ENCODE assay signal across 9 cellular contexts in genomic region chr5:140251527-140251973, GRCh38. TPM values are rescaled to one million over a fixed set of nuclear protein-coding genes. Genes with fewer than 3 reads are reported as not detected.
A peak's percentile ranks its signal among the peaks of the same experiment; 100 is the strongest.
DNase-seq lines count a peak whose midpoint lies in the region; ATAC-seq and TF ChIP-seq lines count a peak whose summit lies in the region.
"Had no signal": no experiment of that assay in that cellular context is flagged by ENCODE, and none has a peak within 500 bp of the region (broad histone marks: within the 10 kb centered on the region; RNA-seq: fewer than 3 reads in every experiment).

No MANE protein-coding gene starts in this region.

- TF ChIP-seq CTCF in PC-3 (conservative IDR thresholded peaks at IDR 0.05; ENCODE audit: low read depth, low read length) (no peak), prostate gland (IDR thresholded peaks at IDR 0.05) (no peak)

- no peaks in the 10 kb centered on the region for H3K9me3 Mint-ChIP-seq in activated T-helper 2 cell treated with anti-CD3 and anti-CD28 coated beads, Interferon-gamma antibody, Interleukin-2, Interleukin-4, amounts not matched to agents 10 μg/mL and 5 μg/mL and 100 μg/mL, durations not matched to agents 14 hours and 24 hours and 36 hours
- no peaks in the 10 kb centered on the region for H3K9me3 Mint-ChIP-seq in stimulated activated memory B cell treated with anti-CD40 and anti-IgM and Interleukin-4, amounts not matched to agents 10 μg/mL and 1 μg/mL and 100 μg/mL, for 72 hours

- POLR2A ChIA-PET in PC-3 (lab: Charles Lee; ENCODE audit: unreplicated experiment) = interaction anchor here (0.6 to 1.0 kb wide), 2 partner anchors 10 to 95 kb away, joined by 3 to 5 read pairs; partner anchors contain the start of gene HBEGF

- intact Hi-C loops in PC-3 (cut with micrococcal nuclease) (no loop called here), prostate gland (cut with DNase I) (no loop called here)
- intact Hi-C loops in activated T-helper 2 cell treated with anti-CD3 and anti-CD28 coated beads, Interferon-gamma antibody, Interleukin-2, Interleukin-4, amounts not matched to agents 10 μg/mL and 5 μg/mL and 100 μg/mL, durations not matched to agents 14 hours and 24 hours and 36 hours (cut with micrococcal nuclease) = loop anchor here (1.0 to 10.0 kb wide), 7 partner anchors 14 to 461 kb away; partner anchors contain the start of genes CD14, PFDN1 and TMCO6

- H3K27ac Mint-ChIP-seq in activated T-helper 2 cell treated with anti-CD3 and anti-CD28 coated beads, Interferon-gamma antibody, Interleukin-2, Interleukin-4, amounts not matched to agents 10 μg/mL and 5 μg/mL and 100 μg/mL, durations not matched to agents 14 hours and 24 hours and 36 hours = peak overlapping the region; percentile 80
- peak overlapping the region; percentile 48 for H3K27ac Mint-ChIP-seq in stimulated activated memory B cell treated with anti-CD40 and anti-IgM and Interleukin-4, amounts not matched to agents 10 μg/mL and 1 μg/mL and 100 μg/mL, for 72 hours

- H3K27me3 ChIP-seq in PC-3 (ENCODE audit: low read length) = no peaks in the 10 kb centered on the region
- no peaks in the 10 kb centered on the region for H3K27me3 ChIP-seq in prostate gland (replicated peaks; ENCODE audit: insufficient read depth)
- H3K27me3 ChIP-seq: pancreas had no signal

- no peaks in the 10 kb centered on the region for H3K9me2 ChIP-seq in PC-3 (replicated peaks; ENCODE audit: low read length)

- no peaks in the 10 kb centered on the region for H4K20me1 ChIP-seq in PC-3 (ENCODE audit: low read length)

- peaks cover 34% of the 10 kb centered on the region for H3K4me1 Mint-ChIP-seq in activated T-helper 2 cell treated with anti-CD3 and anti-CD28 coated beads, Interferon-gamma antibody, Interleukin-2, Interleukin-4, amounts not matched to agents 10 μg/mL and 5 μg/mL and 100 μg/mL, durations not matched to agents 14 hours and 24 hours and 36 hours (ENCODE audit: low read depth)
- peaks cover 31% of the 10 kb centered on the region for H3K4me1 Mint-ChIP-seq in stimulated activated memory B cell treated with anti-CD40 and anti-IgM and Interleukin-4, amounts not matched to agents 10 μg/mL and 1 μg/mL and 100 μg/mL, for 72 hours

- H3K4me3 ChIP-seq in PC-3 (ENCODE audit: low read length) = peak overlapping the region; percentile 26; the same call in 1 of the 2 replicates
- no peak overlapping the region for H3K4me3 ChIP-seq in prostate gland
- H3K4me3 ChIP-seq: pancreas had no signal

- H3K36me3 Mint-ChIP-seq in activated T-helper 2 cell treated with anti-CD3 and anti-CD28 coated beads, Interferon-gamma antibody, Interleukin-2, Interleukin-4, amounts not matched to agents 10 μg/mL and 5 μg/mL and 100 μg/mL, durations not matched to agents 14 hours and 24 hours and 36 hours (ENCODE audit: low read depth) = peaks cover 8% of the 10 kb centered on the region
- peaks cover 13% of the 10 kb centered on the region for H3K36me3 Mint-ChIP-seq in stimulated activated memory B cell treated with anti-CD40 and anti-IgM and Interleukin-4, amounts not matched to agents 10 μg/mL and 1 μg/mL and 100 μg/mL, for 72 hours

- H3K79me2 ChIP-seq in PC-3 (ENCODE audit: low read length) = peaks cover 69% of the 10 kb centered on the region

- H3K9ac ChIP-seq in PC-3 (ENCODE audit: low read length) = peak overlapping the region; percentile 61

- no peaks in the 10 kb centered on the region for H3K27me3 Mint-ChIP-seq in activated T-helper 2 cell treated with anti-CD3 and anti-CD28 coated beads, Interferon-gamma antibody, Interleukin-2, Interleukin-4, amounts not matched to agents 10 μg/mL and 5 μg/mL and 100 μg/mL, durations not matched to agents 14 hours and 24 hours and 36 hours (ENCODE audit: low read depth)
- H3K27me3 Mint-ChIP-seq in stimulated activated memory B cell treated with anti-CD40 and anti-IgM and Interleukin-4, amounts not matched to agents 10 μg/mL and 1 μg/mL and 100 μg/mL, for 72 hours = no peaks in the 10 kb centered on the region

- H3K4me2 ChIP-seq in PC-3 (ENCODE audit: low read length) = peak overlapping the region; percentile 63

- peaks cover 60% of the 10 kb centered on the region for H3K4me1 ChIP-seq in PC-3 (ENCODE audit: insufficient read depth, low read length)
- peaks cover 6% of the 10 kb centered on the region for H3K4me1 ChIP-seq in prostate gland (replicated peaks)

- peaks cover 3% of the 10 kb centered on the region; the same call in 1 of the 2 replicates for H3K36me3 ChIP-seq in PC-3 (ENCODE audit: low read depth, low read length)
- no peaks in the 10 kb centered on the region for H3K36me3 ChIP-seq in prostate gland

- CTCF ChIA-PET in PC-3 (lab: Charles Lee) = interaction anchor here (1.4 kb wide), 1 partner anchor 95 kb away, joined by 8 read pairs; the partner anchor contains the start of gene HBEGF

- DNase-seq in COLO829 (ENCODE audit: low spot score) (peak; percentile 20), HCEC 1CT (peak; percentile 90), PC-3 (peak; percentile 96), kidney glomerular epithelial cell (lab: John Stamatoyannopoulos, UW) (peak; percentile 80), prostate gland (ENCODE audit: low spot score) (no peak), NCI-H146 treated with DMSO at 0.1 percent for 48 hours (lab: John Stamatoyannopoulos, UW; ENCODE audit: unreplicated experiment) (no peak)
- peak; percentile 59 for DNase-seq in activated T-helper 2 cell treated with anti-CD3 and anti-CD28 coated beads, Interferon-gamma antibody, Interleukin-2, Interleukin-4, amounts not matched to agents 10 μg/mL and 5 μg/mL and 100 μg/mL, durations not matched to agents 14 hours and 24 hours and 36 hours (ENCODE audit: low spot score)
- DNase-seq: pancreas had no signal

- H3K27ac ChIP-seq in PC-3 (ENCODE audit: low read length) (peak overlapping the region; percentile 90), prostate gland (no peak overlapping the region)
- H3K27ac ChIP-seq: pancreas had no signal

- TF ChIP-seq POLR2A in prostate gland (IDR thresholded peaks at IDR 0.05) = no peak

- peaks cover 12% of the 10 kb centered on the region for H3F3A ChIP-seq in PC-3 (ENCODE audit: low read length, unreplicated experiment)

- H2AFZ ChIP-seq in PC-3 (ENCODE audit: low read length) = no peak overlapping the region

- H3K9me3 ChIP-seq in PC-3 (ENCODE audit: low read length) (no peaks in the 10 kb centered on the region), prostate gland (no peaks in the 10 kb centered on the region)
- H3K9me3 ChIP-seq: pancreas had no signal

- 81% methylated on average over 5 of the region's 5 CpGs for WGBS in prostate gland

- no peak overlapping the region for H3K4me3 Mint-ChIP-seq in activated T-helper 2 cell treated with anti-CD3 and anti-CD28 coated beads, Interferon-gamma antibody, Interleukin-2, Interleukin-4, amounts not matched to agents 10 μg/mL and 5 μg/mL and 100 μg/mL, durations not matched to agents 14 hours and 24 hours and 36 hours (ENCODE audit: low read depth)
- H3K4me3 Mint-ChIP-seq in stimulated activated memory B cell treated with anti-CD40 and anti-IgM and Interleukin-4, amounts not matched to agents 10 μg/mL and 1 μg/mL and 100 μg/mL, for 72 hours = no peak overlapping the region

- peak; percentile 78 for ATAC-seq in PC-3
- peak; percentile 88 for ATAC-seq in stimulated activated memory B cell treated with anti-CD40 and anti-IgM and Interleukin-4, amounts not matched to agents 10 μg/mL and 1 μg/mL and 100 μg/mL, for 72 hours

- BruUV-seq in PC-3 (replicated peaks; lab: Mats Ljungman, UMichigan) = no TSS peak

RNA-seq across cellular contexts. Expression of gene PFDN1, which starts 51.4 kb away (rescaled TPM):
- total RNA-seq in PC-3 (2014; rRNA removed) = 91.9 and 125 TPM in 2 replicates
- 60.4 and 61.0 TPM in 2 replicates for total RNA-seq in activated T-helper 2 cell treated with anti-CD3 and anti-CD28 coated beads, Interferon-gamma antibody, Interleukin-2, Interleukin-4, amounts not matched to agents 10 μg/mL and 5 μg/mL and 100 μg/mL, durations not matched to agents 14 hours and 24 hours and 36 hours
- total RNA-seq in prostate gland = 100 to 1,000 TPM in 1 of 2 donors, 10 to 100 TPM in 1; 88.0 to 145 TPM

Comparison
In these comparisons a context has a peak if more than half of its experiments do, and no peak if none do; other contexts are left out.
1. DNase-seq: peak in COLO829 (single experiment), HCEC 1CT (single experiment), PC-3 (single experiment), activated T-helper 2 cell treated with anti-CD3 and anti-CD28 coated beads, Interferon-gamma antibody, Interleukin-2, Interleukin-4, amounts not matched to agents 10 μg/mL and 5 μg/mL and 100 μg/mL, durations not matched to agents 14 hours and 24 hours and 36 hours (single experiment) and kidney glomerular epithelial cell (single experiment); none in prostate gland (single experiment) and NCI-H146 treated with DMSO at 0.1 percent for 48 hours (single experiment).